Comparison of ENCODE assay signal across 1 cellular context in the genomic region with DNA sequence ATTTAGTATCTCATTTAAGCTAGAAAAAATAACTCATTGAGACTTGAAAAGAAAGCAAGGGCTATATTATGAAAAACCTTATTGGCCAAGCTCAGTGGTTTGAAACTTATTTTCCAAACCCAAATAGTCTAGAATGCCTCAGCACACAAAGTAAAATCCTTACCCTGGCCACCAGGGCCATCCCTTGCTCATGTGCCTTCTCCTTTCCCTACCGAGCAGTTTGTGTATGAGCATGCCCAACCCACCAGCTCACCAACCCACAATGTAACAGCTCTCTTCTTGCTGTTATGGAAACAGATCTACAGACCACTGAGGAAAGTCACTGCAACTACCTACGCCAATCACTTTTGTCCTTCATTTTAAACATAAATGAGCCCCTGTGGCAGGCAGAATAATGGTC.
TF ChIP-seq lines count a peak whose summit lies in the region.

No MANE protein-coding gene starts in this region.

TF ChIP-seq in H1, 55 proteins besides CTCF, POLR2A, EP300 and RAD21:
- TF ChIP-seq CEBPB (IDR thresholded peaks at IDR 0.05; ENCODE audit: low read depth, low read length), result no peak
- TF ChIP-seq SIX5 (IDR thresholded peaks at IDR 0.05; ENCODE audit: low read depth, low read length), result no peak
- TF ChIP-seq CTBP2 (IDR thresholded peaks at IDR 0.05; ENCODE audit: borderline replicate concordance, insufficient read depth, insufficient read length, low read length), result no peak
- TF ChIP-seq TAF1 (IDR thresholded peaks at IDR 0.05; ENCODE audit: low read depth, low read length), result no peak
- TF ChIP-seq SIN3A (conservative IDR thresholded peaks at IDR 0.05 in 1 of 2, IDR thresholded peaks at IDR 0.05 in 1 of 2; ENCODE audit: low read depth in 1 of 2, low read length in 2 of 2), result no peak
